8 cellular contexts compared by ENCODE assay signal in the genomic region with DNA sequence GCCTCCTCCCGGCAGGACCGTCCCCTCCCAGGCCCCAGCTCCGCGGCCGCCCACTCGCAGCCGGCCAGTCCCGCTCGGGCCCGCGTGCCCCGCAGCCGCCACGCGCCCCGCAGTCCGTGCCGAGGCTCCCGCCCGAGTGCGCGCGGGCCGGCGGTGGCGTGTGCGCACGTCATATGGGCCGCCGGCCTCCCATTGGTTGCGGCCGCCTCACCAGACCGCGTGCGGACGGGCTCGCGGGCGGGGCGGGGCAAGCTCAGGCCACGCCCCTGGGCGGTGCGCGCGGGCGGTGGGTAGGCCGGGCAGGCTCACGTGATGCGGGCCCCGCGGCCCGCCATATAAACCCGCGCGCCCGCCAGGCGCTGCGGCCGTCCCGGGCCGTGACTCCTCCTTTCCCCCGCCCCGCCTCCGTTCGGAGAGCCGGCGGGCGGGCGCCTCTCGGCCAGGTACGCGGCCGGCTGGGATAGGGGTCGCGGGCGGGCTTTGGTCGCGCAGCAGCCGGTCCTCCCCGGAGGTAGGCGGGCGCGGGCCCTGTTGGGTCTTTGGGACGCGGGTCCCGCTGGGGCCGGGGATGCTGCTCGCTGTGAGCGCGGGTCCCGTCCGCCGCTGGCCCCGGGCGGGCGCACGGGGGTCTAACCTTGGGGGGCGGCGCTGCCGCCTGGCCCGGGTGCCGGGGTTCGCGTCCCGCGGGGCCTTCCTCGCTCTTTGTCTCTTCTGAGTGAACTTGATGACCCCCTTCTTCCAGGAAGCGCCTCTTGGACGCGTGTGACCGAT. TPM values are rescaled to one million over a fixed set of nuclear protein-coding genes. Genes with fewer than 3 reads are reported as not detected.
DNase-seq lines count a peak whose midpoint lies in the region; ATAC-seq and TF ChIP-seq lines count a peak whose summit lies in the region.

A gene (plus strand): TSS at position 362 of the 771 bp plus-strand sequence. CDS start 408 bp downstream, at position 770.

- CTCF ChIA-PET in activated CD8-positive, alpha-beta memory T cell treated with anti-CD3 and anti-CD28 coated beads, Interleukin-2, amount 10 ng/mL, durations not matched to agents 7 days and 5 days (lab: Charles Lee) = interaction anchor here (0.6 to 4.7 kb wide), 11 partner anchors 13 to 370 kb away, joined by 3 to 35 read pairs (median 10); a partner anchor contains a TSS

- peaks cover under 1% of the 10 kb centered on the region for H3K27me3 Mint-ChIP-seq in activated CD8-positive, alpha-beta memory T cell treated with anti-CD3 and anti-CD28 coated beads, Interleukin-2, amount 10 ng/mL, durations not matched to agents 7 days and 5 days

- H3K27me3 ChIP-seq in NT2/D1 (ENCODE audit: insufficient read depth, insufficient read length) (no peaks in the 10 kb centered on the region), endocrine pancreas (ENCODE audit: control insufficient read depth, insufficient read depth, low read length) (no peaks in the 10 kb centered on the region)

- DNase-seq in COLO829 (ENCODE audit: low spot score) (peak; percentile 81), GM20000 (ENCODE audit: low spot score) (peak; percentile 99), HT-29 (ENCODE audit: low spot score) (peak; percentile 97), NT2/D1 (ENCODE audit: low read depth, low spot score) (peak; percentile 79), midbrain (lab: John Stamatoyannopoulos, UW) (peak; percentile 96)
- DNase-seq in activated CD8-positive, alpha-beta memory T cell treated with anti-CD3 and anti-CD28 coated beads, Interleukin-2, amount 10 ng/mL, durations not matched to agents 7 days and 5 days = peak; percentile 90
- peak; percentile 82 for DNase-seq in stimulated activated CD8-positive, alpha-beta memory T cell treated with anti-CD3 and anti-CD28 coated beads, Interleukin-2, amount 100 ng/mL, for 1 hour (ENCODE audit: low read depth in 2 of 2)

- H3K4me3 ChIP-seq in NT2/D1 (ENCODE audit: insufficient read length, low read depth) = peak within 1 kb of the TSS; percentile 94
- peak within 1 kb of the TSS; percentile 68 for H3K4me3 ChIP-seq in endocrine pancreas (ENCODE audit: control insufficient read depth, insufficient read depth, low read length)

- H3K27ac Mint-ChIP-seq in activated CD8-positive, alpha-beta memory T cell treated with anti-CD3 and anti-CD28 coated beads, Interleukin-2, amount 10 ng/mL, durations not matched to agents 7 days and 5 days = peak within 1 kb of the TSS; percentile 97

- peaks cover 24% of the 10 kb centered on the region for H3K36me3 ChIP-seq in NT2/D1 (ENCODE audit: insufficient read depth, insufficient read length, low read length)
- H3K36me3 ChIP-seq in endocrine pancreas (ENCODE audit: control insufficient read depth, insufficient read depth, low read length) = no peaks in the 10 kb centered on the region

- H3K4me3 Mint-ChIP-seq in activated CD8-positive, alpha-beta memory T cell treated with anti-CD3 and anti-CD28 coated beads, Interleukin-2, amount 10 ng/mL, durations not matched to agents 7 days and 5 days = peak within 1 kb of the TSS; percentile 88

- peak within 1 kb of the TSS; percentile 93 for H3K9ac ChIP-seq in NT2/D1 (ENCODE audit: insufficient read length, low read depth)
- peak within 1 kb of the TSS; percentile 82 for H3K9ac ChIP-seq in endocrine pancreas (ENCODE audit: control insufficient read depth, insufficient read depth, low read length)

- no peak for TF ChIP-seq CTCF in GM20000 (IDR thresholded peaks at IDR 0.05; ENCODE audit: extremely low read depth, missing control alignments)

- H3K4me1 ChIP-seq in NT2/D1 (ENCODE audit: insufficient read depth, insufficient read length) = no peaks in the 10 kb centered on the region
- H3K4me1 ChIP-seq in endocrine pancreas (ENCODE audit: control insufficient read depth, insufficient read depth, low read length) = peaks cover 5% of the 10 kb centered on the region

- peaks cover 51% of the 10 kb centered on the region for H3K36me3 Mint-ChIP-seq in activated CD8-positive, alpha-beta memory T cell treated with anti-CD3 and anti-CD28 coated beads, Interleukin-2, amount 10 ng/mL, durations not matched to agents 7 days and 5 days

- peak; percentile 54 for ATAC-seq in activated CD8-positive, alpha-beta memory T cell treated with anti-CD3 and anti-CD28 coated beads, Interleukin-2, amount 10 ng/mL, durations not matched to agents 7 days and 5 days

- peaks cover 49% of the 10 kb centered on the region for H3K4me1 Mint-ChIP-seq in activated CD8-positive, alpha-beta memory T cell treated with anti-CD3 and anti-CD28 coated beads, Interleukin-2, amount 10 ng/mL, durations not matched to agents 7 days and 5 days

- H3K9me3 Mint-ChIP-seq in activated CD8-positive, alpha-beta memory T cell treated with anti-CD3 and anti-CD28 coated beads, Interleukin-2, amount 10 ng/mL, durations not matched to agents 7 days and 5 days (ENCODE audit: low read depth) = no peaks in the 10 kb centered on the region

- H3K9me3 ChIP-seq in NT2/D1 (ENCODE audit: insufficient read depth, low read length) = no peaks in the 10 kb centered on the region; the same call in 1 of the 2 replicates
- H3K9me3 ChIP-seq in endocrine pancreas (ENCODE audit: control insufficient read depth, low read length) = no peaks in the 10 kb centered on the region

RNA-seq across cellular contexts. Expression of the gene that starts here (rescaled TPM):
- 298 and 318 TPM in 2 replicates for total RNA-seq in HT-29 (2014; rRNA removed; shearing (Covaris generic))
- 100 to 1,000 TPM; 145 to 164 TPM for total RNA-seq in activated CD8-positive, alpha-beta memory T cell treated with anti-CD3 and anti-CD28 coated beads, Interleukin-2, amount 10 ng/mL, durations not matched to agents 7 days and 5 days

Comparison
In these comparisons a context has a peak if more than half of its experiments do, and no peak if none do; other contexts are left out.
1. Peak in every context shown above with its lines: DNase-seq, ATAC-seq and H3K4me3 ChIP-seq.